Comparison of ENCODE assay signal across 20 cellular contexts in genomic region chr3:28267984-28268849, GRCh38. TPM values are rescaled to one million over a fixed set of nuclear protein-coding genes. Genes with fewer than 3 reads are reported as not detected.
DNase-seq lines count a peak whose midpoint lies in the region; ATAC-seq and TF ChIP-seq lines count a peak whose summit lies in the region.
"Had no signal": no experiment of that assay in that cellular context is flagged by ENCODE, and none has a peak within 500 bp of the region (broad histone marks: within the 10 kb centered on the region; RNA-seq: fewer than 3 reads in every experiment).

No MANE protein-coding gene starts in this region.

- H3K4me3 ChIP-seq in left lung, result no peak overlapping the region
- no peak overlapping the region for H3K4me3 ChIP-seq in esophagus muscularis mucosa
- no peak overlapping the region for H3K4me3 ChIP-seq in spleen
- H3K4me3 ChIP-seq: suprapubic skin had no signal

- peak; percentile 47 for ATAC-seq in WTC11
- ATAC-seq in left lung, result peak; percentile 77
- no peak for ATAC-seq in HG03354 (IDR thresholded peaks at IDR 0.05; ENCODE audit: poor library complexity, severe bottlenecking, unreplicated experiment)
- ATAC-seq: natural killer cell treated with Interleukin-12 subunit alpha and Interleukin-12 subunit beta and Interleukin-15 and Interleukin-18, amount 100 ng/mL, for 72 hours had no signal

- H3K4me1 ChIP-seq in left lung (no peaks in the 10 kb centered on the region), esophagus muscularis mucosa (no peaks in the 10 kb centered on the region), spleen (no peaks in the 10 kb centered on the region)

- POLR2A ChIA-PET in WTC11 (lab: Charles Lee), result interaction anchor here (0.6 kb wide), 1 partner anchor 535 kb away, joined by 3 read pairs; no protein-coding TSS in a partner anchor

- no peak overlapping the region for H3K4me3 Mint-ChIP-seq in HFFc6
- H3K4me3 Mint-ChIP-seq in WTC11, result no peak overlapping the region
- H3K4me3 Mint-ChIP-seq: activated B cell treated with CpG ODN at 0.5 μM for 24 hours; activated naive CD8-positive, alpha-beta T cell treated with anti-CD3 and anti-CD28 coated beads for 36 hours; memory B cell; natural killer cell treated with Interleukin-12 subunit alpha and Interleukin-12 subunit beta and Interleukin-15 and Interleukin-18, amount 100 ng/mL, for 72 hours had no signal

- no peak for TF ChIP-seq EP300 in esophagus muscularis mucosa (IDR thresholded peaks at IDR 0.05)

- peak; percentile 1 for DNase-seq in ACHN
- DNase-seq in HFFc6, result peak; percentile 1
- DNase-seq in WTC11 (ENCODE audit: low spot score), result no peak
- DNase-seq in left lung, result no peak
- no peak for DNase-seq in esophagus muscularis mucosa (ENCODE audit: extremely low spot score)
- no peak for DNase-seq in NCI-H2029 (lab: John Stamatoyannopoulos, UW)
- DNase-seq in spleen, result no peak
- DNase-seq: activated B cell treated with CpG ODN at 0.5 μM for 24 hours; activated naive CD8-positive, alpha-beta T cell treated with anti-CD3 and anti-CD28 coated beads for 36 hours; brain microvascular endothelial cell; COR-L47; head of caudate nucleus; NCI-H1694; NCI-H226; NK-92 treated with Interleukin-12 subunit alpha and Interleukin-12 subunit beta, amount 100 ng/mL, for 24 hours; stimulated activated CD8-positive, alpha-beta memory T cell treated with anti-CD3 and anti-CD28 coated beads, Interleukin-4, amount 100 ng/mL, for 48 hours had no signal

- H3K27me3 Mint-ChIP-seq in HFFc6 (ENCODE audit: insufficient read depth) (no peaks in the 10 kb centered on the region; the same call in 1 of the 2 replicates), WTC11 (ENCODE audit: low read depth) (no peaks in the 10 kb centered on the region)
- H3K27me3 Mint-ChIP-seq: activated B cell treated with CpG ODN at 0.5 μM for 24 hours; activated naive CD8-positive, alpha-beta T cell treated with anti-CD3 and anti-CD28 coated beads for 36 hours; memory B cell; natural killer cell treated with Interleukin-12 subunit alpha and Interleukin-12 subunit beta and Interleukin-15 and Interleukin-18, amount 100 ng/mL, for 72 hours had no signal

- H3K4me1 Mint-ChIP-seq in HFFc6 (ENCODE audit: low read depth) (no peaks in the 10 kb centered on the region; the same call in 1 of the 2 replicates), WTC11 (no peaks in the 10 kb centered on the region)
- H3K4me1 Mint-ChIP-seq: activated naive CD8-positive, alpha-beta T cell treated with anti-CD3 and anti-CD28 coated beads for 36 hours had no signal

- in situ Hi-C loops in ACHN (cut with HindIII; ENCODE audit: low pct_ligation_motif_present, low pct_unique_long_range_greater_than_20kb, low sequenced_read_pairs), result no loop called here

- intact Hi-C loops in left lung (cut with DNase I), result no loop called here
- intact Hi-C loops in esophagus muscularis mucosa (cut with DNase I), result no loop called here
- intact Hi-C loops in spleen (cut with DNase I; ENCODE audit: low total_unique reads), result no loop called here

- H3K27ac ChIP-seq in left lung (no peak overlapping the region), esophagus muscularis mucosa (replicated peaks in 1 of 4) (no peak overlapping the region), spleen (no peak overlapping the region)
- H3K27ac ChIP-seq: brain microvascular endothelial cell, suprapubic skin had no signal

- TF ChIP-seq POLR2A in esophagus muscularis mucosa (IDR thresholded peaks at IDR 0.05; ENCODE audit: low read depth) (no peak), spleen (IDR thresholded peaks at IDR 0.05) (no peak)

- peaks cover 14% of the 10 kb centered on the region for H3K9me3 Mint-ChIP-seq in HFFc6
- peaks cover 26% of the 10 kb centered on the region for H3K9me3 Mint-ChIP-seq in WTC11

- no peak for TF ChIP-seq CTCF in HFFc6 (IDR thresholded peaks at IDR 0.05)
- TF ChIP-seq CTCF in WTC11 (IDR thresholded peaks at IDR 0.05), result no peak
- TF ChIP-seq CTCF in left lung (IDR thresholded peaks at IDR 0.05), result no peak
- no peak for TF ChIP-seq CTCF in esophagus muscularis mucosa (IDR thresholded peaks at IDR 0.05)
- TF ChIP-seq CTCF in spleen (IDR thresholded peaks at IDR 0.05 in 8 of 11, conservative IDR thresholded peaks at IDR 0.05 in 3 of 11), result no peak

- H3K36me3 Mint-ChIP-seq in HFFc6 (ENCODE audit: low read depth) (peaks cover 36% of the 10 kb centered on the region), WTC11 (peaks cover 40% of the 10 kb centered on the region)

- no peak overlapping the region for H3K27ac Mint-ChIP-seq in HFFc6
- H3K27ac Mint-ChIP-seq in WTC11, result no peak overlapping the region
- H3K27ac Mint-ChIP-seq: activated B cell treated with CpG ODN at 0.5 μM for 24 hours; activated naive CD8-positive, alpha-beta T cell treated with anti-CD3 and anti-CD28 coated beads for 36 hours; memory B cell; natural killer cell treated with Interleukin-12 subunit alpha and Interleukin-12 subunit beta and Interleukin-15 and Interleukin-18, amount 100 ng/mL, for 72 hours had no signal

- H3K36me3 ChIP-seq in left lung, result peaks cover 0 to 48% of the 10 kb centered on the region in 2 donors
- H3K36me3 ChIP-seq in esophagus muscularis mucosa, result peaks cover 3 to 48% (median 15%) of the 10 kb centered on the region in 4 donors
- peaks cover 0 to 90% (median 18%) of the 10 kb centered on the region in 6 donors for H3K36me3 ChIP-seq in spleen
- H3K36me3 ChIP-seq: brain microvascular endothelial cell had no signal

- WGBS in esophagus muscularis mucosa, result 87% methylated on average over 5 of the region's 5 CpGs
- 75 to 84% (median 83%) methylated on average over 5 of the region's 5 CpGs for WGBS in spleen, 5 donors

- H3K9me3 ChIP-seq in left lung (peaks cover 0 to 16% of the 10 kb centered on the region in 2 donors), esophagus muscularis mucosa (peaks cover 0 to 10% (median 9%) of the 10 kb centered on the region in 4 donors), spleen (peaks cover 0 to 31% (median 25%) of the 10 kb centered on the region in 8 donors)

- H3K27me3 ChIP-seq in left lung, result no peaks in the 10 kb centered on the region
- no peaks in the 10 kb centered on the region for H3K27me3 ChIP-seq in esophagus muscularis mucosa
- H3K27me3 ChIP-seq in spleen (replicated peaks in 1 of 7), result no peaks in the 10 kb centered on the region
- H3K27me3 ChIP-seq: brain microvascular endothelial cell, suprapubic skin had no signal

- CTCF ChIA-PET in WTC11 (lab: Charles Lee), result interaction anchor here (0.9 kb wide), 1 partner anchor 28 kb away, joined by 3 read pairs; no protein-coding TSS in a partner anchor

TF ChIP-seq in WTC11, 78 proteins besides CTCF, POLR2A, EP300 and RAD21:
- TF ChIP-seq, protein P1, sequence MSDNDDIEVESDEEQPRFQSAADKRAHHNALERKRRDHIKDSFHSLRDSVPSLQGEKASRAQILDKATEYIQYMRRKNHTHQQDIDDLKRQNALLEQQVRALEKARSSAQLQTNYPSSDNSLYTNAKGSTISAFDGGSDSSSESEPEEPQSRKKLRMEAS (CRISPR knock-in tag; IDR thresholded peaks at IDR 0.05), result no peak
- TF ChIP-seq OVOL2 (CRISPR knock-in tag; IDR thresholded peaks at IDR 0.05; ENCODE audit: borderline replicate concordance) (no peak), ATF3 (CRISPR knock-in tag; conservative IDR thresholded peaks at IDR 0.05) (no peak), FOXK1 (CRISPR knock-in tag; IDR thresholded peaks at IDR 0.05) (no peak), PRRX2 (CRISPR knock-in tag; IDR thresholded peaks at IDR 0.05) (no peak), MYBL2 (CRISPR knock-in tag; IDR thresholded peaks at IDR 0.05) (no peak)

RNA-seq across cellular contexts. Expression of gene CMC1, which starts 26.8 kb away (rescaled TPM):
- 10 to 100 TPM; 14.9 to 23.0 (median 18.8) TPM for total RNA-seq in HFFc6 (2021; fragmentation: NEBNext Ultra II Directional; extraction: Animal tissue kit (Norgen Biotek cat#: 25700))
- total RNA-seq in WTC11 (2021) (25.3 to 29.6 TPM (median 26.4 TPM) in 3 replicates), left lung (10 to 100 TPM; 18.6 to 20.1 TPM), esophagus muscularis mucosa (10 to 100 TPM in 3 of 4 donors, 1 to 10 TPM in 1; 9.1 to 20.3 (median 15.0) TPM), spleen (10 to 100 TPM; 32.8 to 54.1 (median 39.6) TPM)
- 10 to 100 TPM; 34.8 to 59.5 (median 40.3) TPM for polyA plus RNA-seq in spleen

Comparison
In these comparisons a context has a peak if more than half of its experiments do, and no peak if none do; other contexts are left out.
1. DNase-seq: peak in ACHN (single experiment) and HFFc6 (single experiment); none in WTC11 (single experiment), left lung (0 of 2), esophagus muscularis mucosa (single experiment), NCI-H2029 (single experiment) and spleen (single experiment).